ENCODE assay signal across 2 cellular contexts in the genomic region with DNA sequence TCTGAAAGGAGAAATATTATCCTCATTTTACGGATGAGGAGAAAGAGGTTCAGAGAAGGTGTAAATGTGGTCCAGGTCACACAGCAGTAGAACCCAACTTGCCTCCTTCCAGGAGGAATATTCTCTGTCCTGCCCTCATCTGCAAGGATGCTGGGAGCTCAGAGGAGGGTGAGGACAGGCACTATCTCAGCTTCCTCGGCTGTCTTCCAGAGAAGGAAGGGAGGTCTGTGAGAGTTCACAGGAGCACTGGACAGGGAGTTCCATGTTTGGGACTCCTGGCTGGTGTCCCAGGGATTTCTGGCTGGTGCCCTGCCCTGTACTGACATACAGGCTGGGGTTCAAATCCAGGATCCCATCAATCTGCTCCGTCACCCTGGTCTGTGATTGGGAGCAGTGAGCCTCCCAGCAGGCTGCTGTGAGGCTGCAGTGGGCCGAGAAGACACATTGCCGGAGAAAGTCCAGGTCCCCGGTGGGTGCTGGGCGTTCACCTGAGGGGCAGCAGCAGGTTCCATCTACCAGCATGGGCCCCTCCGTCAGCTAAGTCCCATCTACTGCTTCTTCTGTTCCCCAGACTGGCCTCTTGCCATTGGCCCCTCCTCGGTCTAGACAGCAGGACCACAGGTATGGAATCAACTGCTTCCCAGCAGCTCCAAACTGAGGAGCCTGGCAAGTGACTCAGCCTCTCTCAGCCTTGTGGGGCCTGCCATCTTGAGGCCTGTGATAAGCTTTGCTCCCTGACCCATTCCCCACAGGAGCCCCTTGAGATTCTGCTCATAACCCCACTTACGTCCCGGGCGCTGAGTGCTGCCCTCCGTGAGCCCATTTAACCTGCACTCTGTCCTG.
TF ChIP-seq lines count a peak whose summit lies in the region.

No MANE protein-coding gene starts in this region.

TF ChIP-seq in K562, 482 proteins besides CTCF, POLR2A, EP300 and RAD21:
- TF ChIP-seq, protein P1, sequence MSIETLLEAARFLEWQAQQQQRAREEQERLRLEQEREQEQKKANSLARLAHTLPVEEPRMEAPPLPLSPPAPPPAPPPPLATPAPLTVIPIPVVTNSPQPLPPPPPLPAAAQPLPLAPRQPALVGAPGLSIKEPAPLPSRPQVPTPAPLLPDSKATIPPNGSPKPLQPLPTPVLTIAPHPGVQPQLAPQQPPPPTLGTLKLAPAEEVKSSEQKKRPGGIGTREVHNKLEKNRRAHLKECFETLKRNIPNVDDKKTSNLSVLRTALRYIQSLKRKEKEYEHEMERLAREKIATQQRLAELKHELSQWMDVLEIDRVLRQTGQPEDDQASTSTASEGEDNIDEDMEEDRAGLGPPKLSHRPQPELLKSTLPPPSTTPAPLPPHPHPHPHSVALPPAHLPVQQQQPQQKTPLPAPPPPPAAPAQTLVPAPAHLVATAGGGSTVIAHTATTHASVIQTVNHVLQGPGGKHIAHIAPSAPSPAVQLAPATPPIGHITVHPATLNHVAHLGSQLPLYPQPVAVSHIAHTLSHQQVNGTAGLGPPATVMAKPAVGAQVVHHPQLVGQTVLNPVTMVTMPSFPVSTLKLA (conservative IDR thresholded peaks at IDR 0.05): no peak
- TF ChIP-seq CBFA2T3 (IDR thresholded peaks at IDR 0.05) (0 out of 2 replicates have a peak, but pooled peaks have one; percentile 31), RBM25 (IDR thresholded peaks at IDR 0.05; ENCODE audit: low read depth, low read length, severe bottlenecking) (peak; percentile 17), BRCA1 (IDR thresholded peaks at IDR 0.05) (no peak), BRCA1 (CRISPR knock-in tag; IDR thresholded peaks at IDR 0.05) (no peak), SIRT6 (IDR thresholded peaks at IDR 0.05; ENCODE audit: low read depth, low read length) (no peak), BCOR (IDR thresholded peaks at IDR 0.05) (peak; percentile 56; the same call in 1 of the 2 replicates), FOSL1 (tag; conservative IDR thresholded peaks at IDR 0.05) (0 out of 2 replicates have a peak, but pooled peaks have one; percentile 45), PTBP1 (IDR thresholded peaks at IDR 0.05; ENCODE audit: low read depth, low read length) (no peak)
- TF ChIP-seq, protein P2, sequence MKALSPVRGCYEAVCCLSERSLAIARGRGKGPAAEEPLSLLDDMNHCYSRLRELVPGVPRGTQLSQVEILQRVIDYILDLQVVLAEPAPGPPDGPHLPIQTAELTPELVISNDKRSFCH (CRISPR knock-in tag; IDR thresholded peaks at IDR 0.05): no peak
- TF ChIP-seq, protein P2 (tag; IDR thresholded peaks at IDR 0.05): no peak
TF ChIP-seq in K562: peak in this region for 4.

TF ChIP-seq in HepG2, 621 proteins besides CTCF, POLR2A, EP300 and RAD21:
- no peak for TF ChIP-seq KAT7 (CRISPR knock-in tag; IDR thresholded peaks at IDR 0.05; ENCODE audit: borderline replicate concordance)
- TF ChIP-seq ZSCAN21 (CRISPR knock-in tag; IDR thresholded peaks at IDR 0.05; ENCODE audit: borderline replicate concordance): no peak
- peak; percentile 75; the same call in 1 of the 2 replicates for TF ChIP-seq ZNF768 (CRISPR knock-in tag; IDR thresholded peaks at IDR 0.05)
- TF ChIP-seq ZNF362 (CRISPR knock-in tag; IDR thresholded peaks at IDR 0.05; ENCODE audit: borderline replicate concordance): no peak
- TF ChIP-seq, protein P3, sequence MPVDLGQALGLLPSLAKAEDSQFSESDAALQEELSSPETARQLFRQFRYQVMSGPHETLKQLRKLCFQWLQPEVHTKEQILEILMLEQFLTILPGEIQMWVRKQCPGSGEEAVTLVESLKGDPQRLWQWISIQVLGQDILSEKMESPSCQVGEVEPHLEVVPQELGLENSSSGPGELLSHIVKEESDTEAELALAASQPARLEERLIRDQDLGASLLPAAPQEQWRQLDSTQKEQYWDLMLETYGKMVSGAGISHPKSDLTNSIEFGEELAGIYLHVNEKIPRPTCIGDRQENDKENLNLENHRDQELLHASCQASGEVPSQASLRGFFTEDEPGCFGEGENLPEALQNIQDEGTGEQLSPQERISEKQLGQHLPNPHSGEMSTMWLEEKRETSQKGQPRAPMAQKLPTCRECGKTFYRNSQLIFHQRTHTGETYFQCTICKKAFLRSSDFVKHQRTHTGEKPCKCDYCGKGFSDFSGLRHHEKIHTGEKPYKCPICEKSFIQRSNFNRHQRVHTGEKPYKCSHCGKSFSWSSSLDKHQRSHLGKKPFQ (CRISPR knock-in tag; IDR thresholded peaks at IDR 0.05; ENCODE audit: insufficient replicate concordance): no peak
- TF ChIP-seq RARA (CRISPR knock-in tag; IDR thresholded peaks at IDR 0.05): no peak
- TF ChIP-seq ZNF33A (CRISPR knock-in tag; IDR thresholded peaks at IDR 0.05; ENCODE audit: borderline replicate concordance): no peak
- no peak for TF ChIP-seq ZNF747 (CRISPR knock-in tag; IDR thresholded peaks at IDR 0.05; ENCODE audit: borderline replicate concordance)
